ENCODE assay signal across 8 cellular contexts in genomic region chr9:121268598-121269029, GRCh38. TPM values are rescaled to one million over a fixed set of nuclear protein-coding genes. Genes with fewer than 3 reads are reported as not detected.
DNase-seq lines count a peak whose midpoint lies in the region; ATAC-seq, FAIRE-seq and TF ChIP-seq lines count a peak whose summit lies in the region.

No MANE protein-coding gene starts in this region.

- FAIRE-seq in endothelial cell of umbilical vein (lab: Jason Lieb, UNC): peak; percentile 4

- peaks cover 12% of the 10 kb centered on the region for H3K4me1 ChIP-seq in CD4-positive, CD25-positive, alpha-beta regulatory T cell (ENCODE audit: control insufficient read depth, insufficient read depth, low read length, poor library complexity, severe bottlenecking)
- peaks cover 37% of the 10 kb centered on the region for H3K4me1 ChIP-seq in GM23248 (ENCODE audit: insufficient read depth)
- H3K4me1 ChIP-seq in PC-9 (replicated peaks; ENCODE audit: insufficient read depth): peaks cover 23% of the 10 kb centered on the region
- H3K4me1 ChIP-seq in endothelial cell of umbilical vein (ENCODE audit: control insufficient read depth, extremely low read depth, insufficient read depth, low read length): peaks cover 16% of the 10 kb centered on the region

- H3K27ac Mint-ChIP-seq in CD4-positive, CD25-positive, alpha-beta regulatory T cell: no peak overlapping the region
- no peak overlapping the region for H3K27ac Mint-ChIP-seq in nephron progenitor cell

- peak overlapping the region; percentile 51 for H3K4me3 ChIP-seq in CD4-positive, CD25-positive, alpha-beta regulatory T cell (ENCODE audit: low read depth, low read length)
- H3K4me3 ChIP-seq in GM23248 (peak overlapping the region; percentile 85), PC-9 (peak overlapping the region; percentile 93), endothelial cell of umbilical vein (replicated peaks in 1 of 3; ENCODE audit: insufficient read depth in 1 of 3, low read depth in 1 of 3, low read length in 3 of 3) (peak overlapping the region; percentile 51 to 86 (median 81))

- H3K27me3 ChIP-seq in CD4-positive, CD25-positive, alpha-beta regulatory T cell (ENCODE audit: control insufficient read depth, insufficient read depth, low read length): peaks cover 2% of the 10 kb centered on the region
- H3K27me3 ChIP-seq in GM23248 (replicated peaks; ENCODE audit: insufficient read depth) (no peaks in the 10 kb centered on the region), PC-9 (ENCODE audit: insufficient read depth, low read depth) (no peaks in the 10 kb centered on the region), endothelial cell of umbilical vein (ENCODE audit: control insufficient read depth in 2 of 2, insufficient read depth in 2 of 2, low read length in 2 of 2) (peaks cover 0 to 2% of the 10 kb centered on the region in 2 experiments)

- no peaks in the 10 kb centered on the region for H3K36me3 ChIP-seq in CD4-positive, CD25-positive, alpha-beta regulatory T cell (ENCODE audit: control insufficient read depth, insufficient read depth, low read length)
- H3K36me3 ChIP-seq in GM23248 (ENCODE audit: low read depth): no peaks in the 10 kb centered on the region
- H3K36me3 ChIP-seq in PC-9 (ENCODE audit: low read depth): no peaks in the 10 kb centered on the region
- no peaks in the 10 kb centered on the region for H3K36me3 ChIP-seq in endothelial cell of umbilical vein (ENCODE audit: control insufficient read depth in 2 of 2, extremely low read depth in 1 of 2, insufficient read depth in 2 of 2, low read length in 2 of 2)

- WGBS in GM23248 (ENCODE audit: low coverage in 1 of 2, low lambda C conversion rate in 2 of 2, missing lambda C conversion rate in 2 of 2), 2 experiments: 0 to 2% methylated on average over 4 to 5 of the region's 5 CpGs

- H3K79me2 ChIP-seq in GM23248 (ENCODE audit: insufficient read depth): peaks cover 50% of the 10 kb centered on the region
- no peaks in the 10 kb centered on the region for H3K79me2 ChIP-seq in PC-9 (ENCODE audit: low read depth)
- H3K79me2 ChIP-seq in endothelial cell of umbilical vein (ENCODE audit: control insufficient read depth, insufficient read depth, low read length): no peaks in the 10 kb centered on the region

- POLR2A ChIA-PET in PC-9 (lab: Charles Lee; ENCODE audit: unreplicated experiment) (no interaction called here), endothelial cell of umbilical vein (lab: Charles Lee) (interaction anchor here (1.1 to 2.6 kb wide), 3 partner anchors 10 to 147 kb away, joined by 3 to 12 read pairs (median 9); no protein-coding TSS in a partner anchor)

- H3K9me3 ChIP-seq in CD4-positive, CD25-positive, alpha-beta regulatory T cell (ENCODE audit: control insufficient read depth in 2 of 2, low read length in 2 of 2): no peaks in the 10 kb centered on the region
- H3K9me3 ChIP-seq in GM23248 (ENCODE audit: low read depth) (no peaks in the 10 kb centered on the region), PC-9 (ENCODE audit: insufficient read depth, low read depth) (no peaks in the 10 kb centered on the region), endothelial cell of umbilical vein (replicated peaks; ENCODE audit: control insufficient read depth, insufficient read depth, low read length) (no peaks in the 10 kb centered on the region)

- H2AFZ ChIP-seq in GM23248: peak overlapping the region; percentile 84
- H2AFZ ChIP-seq in PC-9: peak overlapping the region; percentile 86
- H2AFZ ChIP-seq in endothelial cell of umbilical vein (ENCODE audit: low read depth, low read length): peak overlapping the region; percentile 76

- H3K27me3 Mint-ChIP-seq in CD4-positive, CD25-positive, alpha-beta regulatory T cell: peaks cover 14% of the 10 kb centered on the region
- peaks cover 23% of the 10 kb centered on the region for H3K27me3 Mint-ChIP-seq in nephron progenitor cell (ENCODE audit: low read depth, poor library complexity)

- CTCF ChIA-PET in PC-9 (lab: Charles Lee): interaction anchor here (0.6 to 3.1 kb wide), 5 partner anchors 9 to 282 kb away, joined by 4 to 28 read pairs (median 11); no protein-coding TSS in a partner anchor
- CTCF ChIA-PET in endothelial cell of umbilical vein (lab: Charles Lee): interaction anchor here (0.6 to 4.4 kb wide), 19 partner anchors 9 to 147 kb away, joined by 3 to 68 read pairs (median 5); partner anchors contain the start of gene RAB14

- TF ChIP-seq POLR2A in endothelial cell of umbilical vein (IDR thresholded peaks at IDR 0.05; ENCODE audit: low read depth, low read length): no peak

- H4K20me1 ChIP-seq in GM23248 (ENCODE audit: insufficient read depth): no peaks in the 10 kb centered on the region
- no peaks in the 10 kb centered on the region for H4K20me1 ChIP-seq in PC-9 (ENCODE audit: insufficient read depth)
- no peaks in the 10 kb centered on the region for H4K20me1 ChIP-seq in endothelial cell of umbilical vein (replicated peaks; ENCODE audit: control insufficient read depth, extremely low read depth, insufficient read depth, low read length)

- H3K9me2 ChIP-seq in GM23248 (ENCODE audit: insufficient read depth) (no peaks in the 10 kb centered on the region), PC-9 (ENCODE audit: insufficient read depth) (no peaks in the 10 kb centered on the region)

- peak in 1 of 2 donors; percentile 22 for ATAC-seq in CD4-positive, CD25-positive, alpha-beta regulatory T cell (ENCODE audit: low read depth in 2 of 2)

- H3K9me3 Mint-ChIP-seq in CD4-positive, CD25-positive, alpha-beta regulatory T cell: peaks cover 0 to 2% (median 0%) of the 10 kb centered on the region in 7 donors
- no peaks in the 10 kb centered on the region for H3K9me3 Mint-ChIP-seq in nephron progenitor cell

- H3K36me3 Mint-ChIP-seq in CD4-positive, CD25-positive, alpha-beta regulatory T cell: peaks cover 6% of the 10 kb centered on the region
- H3K36me3 Mint-ChIP-seq in nephron progenitor cell (ENCODE audit: low read depth): no peaks in the 10 kb centered on the region

- in situ Hi-C loops in GM23248 (cut with MboI): no loop called here

- H3F3A ChIP-seq in GM23248 (ENCODE audit: insufficient read depth) (peaks cover 46% of the 10 kb centered on the region), PC-9 (ENCODE audit: insufficient read depth, low read depth) (no peaks in the 10 kb centered on the region; the same call in 1 of the 2 replicates)

- H3K27ac ChIP-seq in CD4-positive, CD25-positive, alpha-beta regulatory T cell (ENCODE audit: insufficient read depth, low read length, poor library complexity, severe bottlenecking): no peak overlapping the region
- H3K27ac ChIP-seq in GM23248 (peak overlapping the region; percentile 73), PC-9 (no peak overlapping the region), endothelial cell of umbilical vein (ENCODE audit: insufficient read depth, low read depth, low read length) (no peak overlapping the region)

- dilution Hi-C loops in endothelial cell of umbilical vein (cut with MboI; ENCODE audit: extremely low pct_ligation_motif_present, low sequenced_read_pairs): no loop called here

- no peaks in the 10 kb centered on the region for H3K9me1 ChIP-seq in endothelial cell of umbilical vein (replicated peaks; ENCODE audit: control insufficient read depth, extremely low read depth, insufficient read depth, low read length)

- BruUV-seq in PC-9 (replicated peaks; lab: Mats Ljungman, UMichigan) (no TSS peak), endothelial cell of umbilical vein (replicated peaks; lab: Mats Ljungman, UMichigan) (no TSS peak)

- DNase-seq in CD4-positive, CD25-positive, alpha-beta regulatory T cell: no peak
- DNase-seq in GM23248 (peak; percentile 58), PC-9 (peak; percentile 44 to 59), endothelial cell of umbilical vein (ENCODE audit: low read depth, low spot score) (no peak), nephron progenitor cell (no peak), cerebellar nuclear complex (lab: John Stamatoyannopoulos, UW) (no peak), NCI-H2171 treated with DMSO at 0.1 percent for 48 hours (lab: John Stamatoyannopoulos, UW) (no peak), middle frontal gyrus (ENCODE audit: extremely low spot score, low spot score) (no peak)

- H3K9ac ChIP-seq in GM23248: peak overlapping the region; percentile 83
- H3K9ac ChIP-seq in endothelial cell of umbilical vein (replicated peaks; ENCODE audit: extremely low read depth, insufficient read depth, low read length): peak overlapping the region; percentile 63

- intact Hi-C loops in PC-9 (cut with micrococcal nuclease; ENCODE audit: unreplicated experiment): loop anchor here (1.0 to 2.0 kb wide), 2 partner anchors 19 to 42 kb away; no protein-coding TSS in a partner anchor
- intact Hi-C loops in endothelial cell of umbilical vein (cut with micrococcal nuclease): loop anchor here (1.0 kb wide), 2 partner anchors 10 to 19 kb away; no protein-coding TSS in a partner anchor

- TF ChIP-seq CTCF in PC-9 (conservative IDR thresholded peaks at IDR 0.05) (no peak), endothelial cell of umbilical vein (IDR thresholded peaks at IDR 0.05; ENCODE audit: extremely low read depth in 1 of 2, insufficient read depth in 1 of 2, low read depth in 1 of 2, low read length in 2 of 2) (no peak), nephron progenitor cell (IDR thresholded peaks at IDR 0.05) (no peak)

- H3K4me2 ChIP-seq in GM23248 (ENCODE audit: unreplicated experiment) (peak overlapping the region; percentile 94), PC-9 (peak overlapping the region; percentile 79), endothelial cell of umbilical vein (ENCODE audit: insufficient read depth, low read length) (peak overlapping the region; percentile 44)

- H3K4me3 Mint-ChIP-seq in CD4-positive, CD25-positive, alpha-beta regulatory T cell: peak overlapping the region; percentile 74 to 85 (median 82)
- H3K4me3 Mint-ChIP-seq in nephron progenitor cell: peak overlapping the region; percentile 90

- H3K4me1 Mint-ChIP-seq in CD4-positive, CD25-positive, alpha-beta regulatory T cell: peaks cover 0 to 16% (median 5%) of the 10 kb centered on the region in 4 donors
- peaks cover 61% of the 10 kb centered on the region for H3K4me1 Mint-ChIP-seq in nephron progenitor cell

TF ChIP-seq in endothelial cell of umbilical vein, 7 proteins besides CTCF, POLR2A, EP300 and RAD21 (continues in another document):
- no peak for TF ChIP-seq GATA2 (IDR thresholded peaks at IDR 0.05; ENCODE audit: insufficient read depth, insufficient read length, low read depth, low read length)

RNA-seq across cellular contexts. Expression of gene GSN, which starts 0.7 kb away (rescaled TPM):
- 12.1 TPM for total RNA-seq in CD4-positive, CD25-positive, alpha-beta regulatory T cell
- polyA plus RNA-seq in CD4-positive, CD25-positive, alpha-beta regulatory T cell: 1 to 10 TPM; 2.7 to 6.3 (median 4.9) TPM
- 387 and 393 TPM in 2 replicates for total RNA-seq in GM23248 (2014; rRNA removed; shearing (Covaris generic))
- polyA plus RNA-seq in GM23248 (2016; fragmentation: Nextera tagmentation; extraction: Ambion mirVana) (258 and 265 TPM in 2 replicates), endothelial cell of umbilical vein (226 and 232 TPM in 2 replicates)
- total RNA-seq in PC-9 (2021) (135 and 207 TPM in 2 replicates), endothelial cell of umbilical vein (130 and 176 TPM in 2 replicates)
- 173 and 209 TPM in 2 replicates for polyA plus RNA-seq in endothelial cell of umbilical vein (2011; cell fraction: cytosol; rRNA removed)
- polyA plus RNA-seq in endothelial cell of umbilical vein (2011; cell fraction: nucleus; rRNA removed): 166 and 211 TPM in 2 replicates
- polyA plus RNA-seq in endothelial cell of umbilical vein (2012): 108 and 158 TPM in 2 replicates
- polyA minus RNA-seq in endothelial cell of umbilical vein: 266 and 282 TPM in 2 replicates
- polyA minus RNA-seq in endothelial cell of umbilical vein (2011; cell fraction: cytosol; rRNA and poly(A)+ RNA removed): 24.0 TPM
- polyA minus RNA-seq in endothelial cell of umbilical vein (2011; cell fraction: nucleus; rRNA and poly(A)+ RNA removed): 55.1 and 90.4 TPM in 2 replicates

Comparison
In these comparisons a context has a peak if more than half of its experiments do, and no peak if none do; other contexts are left out.
1. DNase-seq: peak in GM23248 (single experiment) and PC-9 (2 of 2); none in CD4-positive, CD25-positive, alpha-beta regulatory T cell (0 of 3), endothelial cell of umbilical vein (single experiment), nephron progenitor cell (single experiment), cerebellar nuclear complex (0 of 2), NCI-H2171 treated with DMSO at 0.1 percent for 48 hours (single experiment) and middle frontal gyrus (single experiment).
2. H3K4me2 ChIP-seq: peak in every context shown above with its lines; median percentile 94 in GM23248; 79 in PC-9; 44 in endothelial cell of umbilical vein.
3. RNA of gene GSN, which starts 0.7 kb away (total RNA-seq): 387 to 393 TPM in GM23248, 135 to 207 TPM in PC-9 and 130 to 176 TPM in endothelial cell of umbilical vein; 12.1 TPM in CD4-positive, CD25-positive, alpha-beta regulatory T cell (single experiment); every median in the first group is over 10 times any median in the second.
4. Peak in every context shown above with its lines, with median percentiles within 50 percentile points of each other: H3K4me3 ChIP-seq and H2AFZ ChIP-seq.